Comparison of ENCODE assay signal across 10 cellular contexts in genomic region chr22:37498289-37498909, GRCh38. TPM values are rescaled to one million over a fixed set of nuclear protein-coding genes. Genes with fewer than 3 reads are reported as not detected.
DNase-seq lines count a peak whose midpoint lies in the region; ATAC-seq and TF ChIP-seq lines count a peak whose summit lies in the region.
"Had no signal": no experiment of that assay in that cellular context is flagged by ENCODE, and none has a peak within 500 bp of the region (broad histone marks: within the 10 kb centered on the region; RNA-seq: fewer than 3 reads in every experiment).

No MANE protein-coding gene starts in this region.

- peaks cover 14% of the 10 kb centered on the region for H3K4me1 Mint-ChIP-seq in activated CD4-positive, alpha-beta T cell treated with anti-CD3 and anti-CD28 coated beads, Interleukin-2, amount 10 ng/mL, durations not matched to agents 24 days and 14 days

- H3K36me3 Mint-ChIP-seq in activated CD4-positive, alpha-beta T cell treated with anti-CD3 and anti-CD28 coated beads, Interleukin-2, amount 10 ng/mL, durations not matched to agents 24 days and 14 days (ENCODE audit: low read depth) = no peaks in the 10 kb centered on the region

- TF ChIP-seq CTCF in DOHH2 (IDR thresholded peaks at IDR 0.05; ENCODE audit: low read depth, low read length, poor library complexity, severe bottlenecking) (peak; percentile 89), spleen (IDR thresholded peaks at IDR 0.05 in 8 of 11, conservative IDR thresholded peaks at IDR 0.05 in 3 of 11) (peak; percentile 54 to 88 (median 72)), coronary artery (IDR thresholded peaks at IDR 0.05) (no peak)

- H4K20me1 ChIP-seq in DOHH2 (ENCODE audit: control insufficient read depth, insufficient read depth, low read depth, low read length) = no peaks in the 10 kb centered on the region

- peak overlapping the region; percentile 28 for H3K4me2 ChIP-seq in DOHH2 (ENCODE audit: low read length)

- peaks cover 7% of the 10 kb centered on the region for H3K27me3 Mint-ChIP-seq in activated CD4-positive, alpha-beta T cell treated with anti-CD3 and anti-CD28 coated beads, Interleukin-2, amount 10 ng/mL, durations not matched to agents 24 days and 14 days

- no peaks in the 10 kb centered on the region for H3K79me2 ChIP-seq in DOHH2 (ENCODE audit: control insufficient read depth, low read length)

- H3K4me1 ChIP-seq in DOHH2 (ENCODE audit: control insufficient read depth, low read length) (peaks cover 36% of the 10 kb centered on the region), spleen (peaks cover 6 to 58% (median 39%) of the 10 kb centered on the region in 6 donors)
- H3K4me1 ChIP-seq in effector memory CD4-positive, alpha-beta T cell (ENCODE audit: control insufficient read depth, insufficient read depth, low read length, poor library complexity, severe bottlenecking) = no peaks in the 10 kb centered on the region

- no peak for TF ChIP-seq POLR2A in spleen (IDR thresholded peaks at IDR 0.05)

- peak; percentile 97 for DNase-seq in HuH-7 (ENCODE audit: low spot score)
- DNase-seq in activated CD4-positive, alpha-beta T cell treated with anti-CD3 and anti-CD28 coated beads, Interleukin-2, amount 10 ng/mL, durations not matched to agents 24 days and 14 days = peak; percentile 89
- DNase-seq in effector memory CD4-positive, alpha-beta T cell = peak; percentile 43 to 58 (median 51)
- peak; percentile 87 for DNase-seq in spleen
- no peak for DNase-seq in coronary artery (ENCODE audit: low spot score)

- H3K27me3 ChIP-seq in DOHH2 (ENCODE audit: control insufficient read depth, low read length) (peaks cover 10% of the 10 kb centered on the region; the same call in 1 of the 2 replicates), spleen (replicated peaks in 1 of 7) (peaks cover 0 to 33% (median 0%) of the 10 kb centered on the region in 7 donors)
- H3K27me3 ChIP-seq in effector memory CD4-positive, alpha-beta T cell (replicated peaks; ENCODE audit: control insufficient read depth, insufficient read depth, low read length, poor library complexity, severe bottlenecking) = no peaks in the 10 kb centered on the region

- no peaks in the 10 kb centered on the region for H3K9me3 Mint-ChIP-seq in activated CD4-positive, alpha-beta T cell treated with anti-CD3 and anti-CD28 coated beads, Interleukin-2, amount 10 ng/mL, durations not matched to agents 24 days and 14 days

- 22 to 57% (median 48%) methylated on average over 10 to 15 of the region's 15 CpGs for WGBS in spleen, 5 donors

- no peaks in the 10 kb centered on the region for H3F3A ChIP-seq in DOHH2 (ENCODE audit: control insufficient read depth, insufficient read depth)

- H3K9me2 ChIP-seq in DOHH2 (replicated peaks; ENCODE audit: control insufficient read depth, low read length) = no peaks in the 10 kb centered on the region

- H3K27ac Mint-ChIP-seq in activated CD4-positive, alpha-beta T cell treated with anti-CD3 and anti-CD28 coated beads, Interleukin-2, amount 10 ng/mL, durations not matched to agents 24 days and 14 days = no peak overlapping the region

- H3K36me3 ChIP-seq in DOHH2 (ENCODE audit: control insufficient read depth, low read length) = no peaks in the 10 kb centered on the region
- no peaks in the 10 kb centered on the region for H3K36me3 ChIP-seq in effector memory CD4-positive, alpha-beta T cell (ENCODE audit: control insufficient read depth, insufficient read depth, low read length)
- H3K36me3 ChIP-seq in spleen = peaks cover 0 to 7% (median 0%) of the 10 kb centered on the region in 6 donors

- ATAC-seq in GM21717 (IDR thresholded peaks at IDR 0.05; ENCODE audit: unreplicated experiment) = no peak
- no peak for ATAC-seq in HG03354 (IDR thresholded peaks at IDR 0.05; ENCODE audit: poor library complexity, severe bottlenecking, unreplicated experiment)

- H3K27ac ChIP-seq in DOHH2 (ENCODE audit: low read depth, low read length) (no peak overlapping the region), spleen (no peak overlapping the region), coronary artery (no peak overlapping the region)
- H3K27ac ChIP-seq in effector memory CD4-positive, alpha-beta T cell (ENCODE audit: insufficient read depth, low read length, poor library complexity, severe bottlenecking) = no peak overlapping the region
- H3K27ac ChIP-seq: skin epidermis had no signal

- H3K9me3 ChIP-seq in DOHH2 (ENCODE audit: control insufficient read depth, insufficient read depth, low read length) (no peaks in the 10 kb centered on the region), spleen (no peaks in the 10 kb centered on the region)
- H3K9me3 ChIP-seq in effector memory CD4-positive, alpha-beta T cell (ENCODE audit: control insufficient read depth, low read length) = no peaks in the 10 kb centered on the region

- no peak overlapping the region for H3K4me3 Mint-ChIP-seq in activated CD4-positive, alpha-beta T cell treated with anti-CD3 and anti-CD28 coated beads, Interleukin-2, amount 10 ng/mL, durations not matched to agents 24 days and 14 days

- H3K4me3 ChIP-seq in DOHH2 (ENCODE audit: low read length) (no peak overlapping the region), spleen (no peak overlapping the region), coronary artery (no peak overlapping the region)
- H3K4me3 ChIP-seq in effector memory CD4-positive, alpha-beta T cell (ENCODE audit: insufficient read depth, low read depth, low read length, poor library complexity, severe bottlenecking) = no peak overlapping the region
- H3K4me3 ChIP-seq: skin epidermis had no signal

- intact Hi-C loops in activated CD4-positive, alpha-beta T cell treated with anti-CD3 and anti-CD28 coated beads, Interleukin-2, amount 10 ng/mL, durations not matched to agents 24 days and 14 days (cut with micrococcal nuclease) = no loop called here
- intact Hi-C loops in spleen (cut with DNase I; ENCODE audit: low total_unique reads) = no loop called here

RNA-seq across cellular contexts. Expression of gene MFNG, which starts 12.2 kb away (rescaled TPM):
- total RNA-seq in activated CD4-positive, alpha-beta T cell treated with anti-CD3 and anti-CD28 coated beads, Interleukin-2, amount 10 ng/mL, durations not matched to agents 24 days and 14 days = 207 and 231 TPM in 2 replicates
- 100 to 1,000 TPM in 4 of 7 donors, 10 to 100 TPM in 3; 93.5 to 138 (median 101) TPM for total RNA-seq in spleen
- polyA plus RNA-seq in spleen = 10 to 100 TPM; 38.7 to 65.8 (median 51.1) TPM
- total RNA-seq: RPMI7951 had no signal

RNA-seq across cellular contexts. Expression of gene CARD10, which starts 20.8 kb away (rescaled TPM):
- total RNA-seq in activated CD4-positive, alpha-beta T cell treated with anti-CD3 and anti-CD28 coated beads, Interleukin-2, amount 10 ng/mL, durations not matched to agents 24 days and 14 days = not detected in 2 replicates
- 10 to 100 TPM in 4 of 7 donors, 1 to 10 TPM in 3; 6.9 to 12.5 (median 11.3) TPM for total RNA-seq in spleen
- 1 to 10 TPM; 2.5 to 9.1 (median 5.7) TPM for polyA plus RNA-seq in spleen
